8 cellular contexts compared by ENCODE assay signal in the genomic region with DNA sequence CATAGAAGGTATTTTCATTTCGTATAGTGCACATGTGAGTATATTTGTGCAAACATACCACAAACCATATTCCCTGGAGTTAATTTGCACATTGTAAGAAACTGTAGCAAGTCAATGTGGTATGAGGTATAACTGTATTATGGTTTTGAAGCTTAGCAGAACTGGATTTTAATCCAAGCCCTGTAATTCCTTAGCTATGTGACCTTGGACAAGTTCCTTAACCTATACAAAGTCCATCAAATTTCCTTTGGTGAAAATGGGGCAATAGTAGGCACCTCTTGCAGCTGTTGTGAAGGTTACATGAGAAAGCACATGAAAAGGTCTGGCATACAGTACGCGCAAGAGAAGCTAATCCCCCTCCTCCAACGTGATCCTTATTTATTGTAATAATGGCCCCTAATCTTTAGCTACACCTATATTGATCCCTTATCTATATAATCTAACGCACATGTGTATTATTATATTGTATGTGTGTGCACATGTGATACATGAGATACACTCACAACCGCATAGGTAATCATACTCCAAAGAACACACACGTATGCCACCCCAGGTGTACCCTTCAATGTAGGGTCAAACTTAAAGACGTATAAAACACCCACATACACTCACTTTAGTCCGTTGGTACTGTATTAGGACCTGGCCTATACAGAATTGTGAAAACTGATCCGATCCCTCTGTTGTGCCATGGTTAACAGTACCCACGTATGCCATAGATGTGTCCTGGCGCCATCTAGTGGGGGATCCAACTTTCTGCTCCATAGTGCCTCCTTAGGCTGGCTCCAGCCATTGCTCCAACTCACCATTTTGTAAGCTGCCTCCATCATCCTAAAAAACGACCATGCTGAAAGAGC.
A peak's percentile ranks its signal among the peaks of the same experiment; 100 is the strongest.
DNase-seq lines count a peak whose midpoint lies in the region; ATAC-seq and TF ChIP-seq lines count a peak whose summit lies in the region.

No MANE protein-coding gene starts in this region.

- in situ Hi-C loops in HAP-1 (cut with MboI; ENCODE audit: low sequenced_read_pairs): no loop called here

- ATAC-seq in foreskin keratinocyte (peak; percentile 99), omental fat pad (ENCODE audit: low FRiP score) (peak; percentile 85)

- intact Hi-C loops in tibial artery (cut with DNase I; ENCODE audit: low total_unique reads): loop anchor here (10.0 kb wide), 1 partner anchor 528 kb away; the partner anchor contains the start of gene SETBP1

- H3K4me3 ChIP-seq in GM06990 (replicated peaks; ENCODE audit: low read depth, low read length): no peak overlapping the region
- H3K4me3 ChIP-seq in HAP-1: no peak overlapping the region
- no peak overlapping the region for H3K4me3 ChIP-seq in tibial artery

- TF ChIP-seq CTCF in GM06990 (IDR thresholded peaks at IDR 0.05; ENCODE audit: insufficient read depth, low read length, poor library complexity, severe bottlenecking): peak; percentile 99
- peak; percentile 99 for TF ChIP-seq CTCF in foreskin keratinocyte (conservative IDR thresholded peaks at IDR 0.05)
- peak in 1 of 3 donors; percentile 28 for TF ChIP-seq CTCF in omental fat pad (IDR thresholded peaks at IDR 0.05)
- TF ChIP-seq CTCF in tibial artery (IDR thresholded peaks at IDR 0.05): peak; percentile 80 to 84

- no peaks in the 10 kb centered on the region for H3K27me3 ChIP-seq in GM06990 (replicated peaks; ENCODE audit: control insufficient read depth, insufficient read depth, low read length)
- peaks cover 2% of the 10 kb centered on the region; the same call in 1 of the 2 replicates for H3K27me3 ChIP-seq in HAP-1 (ENCODE audit: low read depth)
- H3K27me3 ChIP-seq in foreskin keratinocyte: peaks cover 2% of the 10 kb centered on the region
- H3K27me3 ChIP-seq in tibial artery: no peaks in the 10 kb centered on the region

- H3K9me3 ChIP-seq in HAP-1 (no peaks in the 10 kb centered on the region), tibial artery (no peaks in the 10 kb centered on the region)

- H3K36me3 ChIP-seq in GM06990 (ENCODE audit: control insufficient read depth, insufficient read depth, low read length) (no peaks in the 10 kb centered on the region), HAP-1 (replicated peaks) (no peaks in the 10 kb centered on the region), tibial artery (no peaks in the 10 kb centered on the region)

- H3K4me1 ChIP-seq in HAP-1 (no peaks in the 10 kb centered on the region), foreskin keratinocyte (no peaks in the 10 kb centered on the region), tibial artery (no peaks in the 10 kb centered on the region)

- DNase-seq in GM06990 (ENCODE audit: extremely low read depth, insufficient read length) (peak; percentile 22), HAP-1 (ENCODE audit: low spot score in 2 of 2) (peak; percentile 49 to 87), LoVo (ENCODE audit: low spot score) (peak; percentile 46), RPMI7951 (ENCODE audit: low read depth) (peak; percentile 79), activated T-helper 1 cell treated with Interleukin-2 at 50 U/mL for 16 hours (ENCODE audit: low read depth) (peak; percentile 24), foreskin keratinocyte (peak; percentile 32 to 64), omental fat pad (ENCODE audit: low spot score) (peak; percentile 62), tibial artery (peak; percentile 82 to 86)

- no peak overlapping the region for H3K27ac ChIP-seq in foreskin keratinocyte
- no peak overlapping the region for H3K27ac ChIP-seq in tibial artery

Comparison
In these comparisons a context has a peak if more than half of its experiments do, and no peak if none do; other contexts are left out.
1. DNase-seq: peak in every context shown above with its lines; median percentile 84 in tibial artery; 79 in RPMI7951; 68 in HAP-1; 62 in omental fat pad; 48 in foreskin keratinocyte; 46 in LoVo; 24 in activated T-helper 1 cell treated with Interleukin-2 at 50 U/mL for 16 hours; 22 in GM06990.